5 cellular contexts compared by ENCODE assay signal in genomic region chr11:77097180-77097579, GRCh38. TPM values are rescaled to one million over a fixed set of nuclear protein-coding genes. Genes with fewer than 3 reads are reported as not detected.
"Had no signal": no experiment of that assay in that cellular context is flagged by ENCODE, and none has a peak within 500 bp of the region (broad histone marks: within the 10 kb centered on the region; RNA-seq: fewer than 3 reads in every experiment).

No MANE protein-coding gene starts in this region.

RNA-seq across cellular contexts. Expression of gene OMP, which starts 5.5 kb away (rescaled TPM):
- total RNA-seq: M059J, OCI-LY7, Right ventricle myocardium inferior, RPMI7951, SK-MEL-5 had no signal

RNA-seq across cellular contexts. Expression of gene MYO7A, which starts 30.9 kb away (rescaled TPM):
- total RNA-seq: M059J, OCI-LY7 had no signal
